ENCODE assay signal across 1 cellular context in the genomic region with DNA sequence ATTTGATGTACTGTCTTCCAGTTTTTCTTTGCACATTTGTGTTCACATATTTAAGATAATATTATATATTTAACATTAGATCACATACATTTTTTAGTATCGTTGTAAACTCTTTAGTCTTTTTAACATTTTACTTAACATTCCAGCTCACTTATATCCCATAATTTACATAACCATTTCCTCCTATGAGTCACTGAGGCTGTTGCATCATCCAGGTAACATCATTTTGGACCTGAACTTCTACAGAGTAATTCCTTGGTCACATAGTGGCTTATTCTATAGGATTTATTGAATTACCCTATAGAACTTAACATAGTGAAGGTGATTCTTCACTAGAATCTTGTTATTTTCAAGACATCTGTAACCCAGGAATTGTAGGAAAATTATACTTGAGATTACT.
TF ChIP-seq lines count a peak whose summit lies in the region.

No MANE protein-coding gene starts in this region.

TF ChIP-seq in K562, 482 proteins besides CTCF, POLR2A, EP300 and RAD21 (continued from another document):
- TF ChIP-seq, protein P1, sequence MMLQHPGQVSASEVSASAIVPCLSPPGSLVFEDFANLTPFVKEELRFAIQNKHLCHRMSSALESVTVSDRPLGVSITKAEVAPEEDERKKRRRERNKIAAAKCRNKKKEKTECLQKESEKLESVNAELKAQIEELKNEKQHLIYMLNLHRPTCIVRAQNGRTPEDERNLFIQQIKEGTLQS (IDR thresholded peaks at IDR 0.05): peak; percentile 83
- TF ChIP-seq, protein P1 (CRISPR knock-in tag; conservative IDR thresholded peaks at IDR 0.05): no peak
- TF ChIP-seq XRCC4 (IDR thresholded peaks at IDR 0.05; ENCODE audit: extremely low read depth, insufficient read depth, insufficient read length): no peak
- TF ChIP-seq, protein P2, sequence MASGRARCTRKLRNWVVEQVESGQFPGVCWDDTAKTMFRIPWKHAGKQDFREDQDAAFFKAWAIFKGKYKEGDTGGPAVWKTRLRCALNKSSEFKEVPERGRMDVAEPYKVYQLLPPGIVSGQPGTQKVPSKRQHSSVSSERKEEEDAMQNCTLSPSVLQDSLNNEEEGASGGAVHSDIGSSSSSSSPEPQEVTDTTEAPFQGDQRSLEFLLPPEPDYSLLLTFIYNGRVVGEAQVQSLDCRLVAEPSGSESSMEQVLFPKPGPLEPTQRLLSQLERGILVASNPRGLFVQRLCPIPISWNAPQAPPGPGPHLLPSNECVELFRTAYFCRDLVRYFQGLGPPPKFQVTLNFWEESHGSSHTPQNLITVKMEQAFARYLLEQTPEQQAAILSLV (tag; IDR thresholded peaks at IDR 0.05): no peak
